Comparison of ENCODE assay signal across 13 cellular contexts in the genomic region with DNA sequence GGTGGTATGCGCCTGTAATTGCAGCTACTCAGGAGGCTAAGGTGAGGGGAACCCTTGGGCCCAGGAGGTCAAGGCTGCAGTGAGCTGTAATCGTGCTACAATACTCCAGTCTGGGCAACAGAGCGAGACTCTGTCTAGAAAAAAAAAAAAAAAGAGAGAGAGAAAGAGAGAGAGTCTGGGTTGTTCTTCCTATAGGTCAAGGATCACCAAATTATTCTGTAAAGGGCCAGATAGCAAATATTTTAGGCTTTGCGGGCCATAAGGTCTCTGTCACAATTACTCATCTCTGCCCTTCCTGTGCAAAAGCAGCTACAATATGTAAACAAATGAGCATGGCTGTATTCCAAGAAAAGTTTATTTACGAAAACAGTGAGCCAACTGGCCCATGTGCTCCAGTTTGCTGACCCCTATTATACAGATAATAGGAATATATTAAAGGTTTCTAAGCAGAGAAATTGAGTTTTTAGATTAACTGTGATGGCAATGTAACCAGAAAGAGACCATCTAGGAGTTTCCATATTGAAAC. TPM values are rescaled to one million over a fixed set of nuclear protein-coding genes. Genes with fewer than 3 reads are reported as not detected.
DNase-seq lines count a peak whose midpoint lies in the region; TF ChIP-seq lines count a peak whose summit lies in the region.
"Had no signal": no experiment of that assay in that cellular context is flagged by ENCODE, and none has a peak within 500 bp of the region (broad histone marks: within the 10 kb centered on the region; RNA-seq: fewer than 3 reads in every experiment).

No MANE protein-coding gene starts in this region.

- no peaks in the 10 kb centered on the region for H3K9me3 ChIP-seq in HEK293 (ENCODE audit: control insufficient read depth, insufficient read depth, low read depth, low read length)
- H3K9me3 ChIP-seq: gastrocnemius medialis, sigmoid colon had no signal

- H3K36me3 ChIP-seq in HEK293 (ENCODE audit: control insufficient read depth in 2 of 2, insufficient read depth in 1 of 2, low read length in 2 of 2): peaks cover 0 to 20% of the 10 kb centered on the region in 2 experiments; a peak in 1 of 3 replicates
- H3K36me3 ChIP-seq: gastrocnemius medialis, sigmoid colon had no signal

- CTCF ChIA-PET in HEK293 (lab: Yijun Ruan, JAX): no interaction called here

- intact Hi-C loops in cardiac septum (cut with DNase I): loop anchor here (5.0 to 10.0 kb wide), 3 partner anchors 137 to 764 kb away; partner anchors contain the start of genes EXTL2, RTCA and SLC30A7

- POLR2A ChIA-PET in HEK293 (lab: Yijun Ruan, JAX): interaction anchor here (0.7 kb wide), 1 partner anchor 100 kb away, joined by 4 read pairs; no protein-coding TSS in a partner anchor

- no peak overlapping the region for H3K27ac ChIP-seq in HEK293 (ENCODE audit: extremely low read depth, low read depth, low read length)
- H3K27ac ChIP-seq: gastrocnemius medialis, sigmoid colon had no signal

- no peak overlapping the region for H3K4me3 ChIP-seq in HEK293 (ENCODE audit: low read depth, low read length)
- H3K4me3 ChIP-seq: gastrocnemius medialis, sigmoid colon had no signal

- DNase-seq in EH (ENCODE audit: low read depth) (peak; percentile 48), RPMI7951 (ENCODE audit: low read depth) (peak; percentile 31), iris pigment epithelial cell (ENCODE audit: low read depth) (peak; percentile 65), cardiac septum (ENCODE audit: low spot score) (no peak), germinal center (ENCODE audit: low spot score) (no peak), CD1c-positive myeloid dendritic cell (ENCODE audit: extremely low spot score) (no peak)
- DNase-seq: activated CD4-positive, alpha-beta T cell treated with anti-CD3 and anti-CD28 coated beads for 4 hours; activated gamma-delta T cell; gastrocnemius medialis; MV-4-11; naive thymus-derived CD8-positive, alpha-beta T cell; sigmoid colon had no signal

- H3K4me1 ChIP-seq in HEK293 (ENCODE audit: control insufficient read depth, insufficient read depth, low read length): peaks cover 3% of the 10 kb centered on the region; the same call in 1 of the 2 replicates

- TF ChIP-seq CTCF in HEK293 (tag by site-specific recombination; IDR thresholded peaks at IDR 0.05): no peak

TF ChIP-seq in HEK293, 187 proteins besides CTCF, POLR2A, EP300 and RAD21:
- TF ChIP-seq ZNF596 (tag by site-specific recombination; IDR thresholded peaks at IDR 0.05) (peak; percentile 68), ZBTB6 (tag by site-specific recombination; IDR thresholded peaks at IDR 0.05) (no peak)

RNA-seq across cellular contexts. Expression of gene SASS6, which starts 2.1 kb away (rescaled TPM):
- total RNA-seq in RPMI7951 (2014; rRNA removed; shearing (Covaris generic)): 10.9 and 14.7 TPM in 2 replicates
- total RNA-seq in cardiac septum: 1.2 TPM

RNA-seq across cellular contexts. Expression of gene TRMT13, which starts 2.3 kb away (rescaled TPM):
- total RNA-seq in RPMI7951 (2014; rRNA removed; shearing (Covaris generic)): 21.5 and 24.4 TPM in 2 replicates
- 8.1 TPM for total RNA-seq in cardiac septum

RNA-seq across cellular contexts. Expression of gene LRRC39, which starts 47.4 kb away (rescaled TPM):
- 0.60 and 1.1 TPM in 2 replicates for total RNA-seq in RPMI7951 (2014; rRNA removed; shearing (Covaris generic))
- 90.7 TPM for total RNA-seq in cardiac septum

Comparison
In these comparisons a context has a peak if more than half of its experiments do, and no peak if none do; other contexts are left out.
1. DNase-seq: peak in EH (single experiment), RPMI7951 (single experiment) and iris pigment epithelial cell (single experiment); none in cardiac septum (single experiment), germinal center (single experiment) and CD1c-positive myeloid dendritic cell (single experiment).
2. RNA of gene LRRC39, which starts 47.4 kb away (total RNA-seq): 90.7 TPM in cardiac septum (single experiment); 0.60 to 1.1 TPM in RPMI7951; every median in the first group is over 10 times any median in the second.